ENCODE assay signal across 20 cellular contexts in the genomic region with DNA sequence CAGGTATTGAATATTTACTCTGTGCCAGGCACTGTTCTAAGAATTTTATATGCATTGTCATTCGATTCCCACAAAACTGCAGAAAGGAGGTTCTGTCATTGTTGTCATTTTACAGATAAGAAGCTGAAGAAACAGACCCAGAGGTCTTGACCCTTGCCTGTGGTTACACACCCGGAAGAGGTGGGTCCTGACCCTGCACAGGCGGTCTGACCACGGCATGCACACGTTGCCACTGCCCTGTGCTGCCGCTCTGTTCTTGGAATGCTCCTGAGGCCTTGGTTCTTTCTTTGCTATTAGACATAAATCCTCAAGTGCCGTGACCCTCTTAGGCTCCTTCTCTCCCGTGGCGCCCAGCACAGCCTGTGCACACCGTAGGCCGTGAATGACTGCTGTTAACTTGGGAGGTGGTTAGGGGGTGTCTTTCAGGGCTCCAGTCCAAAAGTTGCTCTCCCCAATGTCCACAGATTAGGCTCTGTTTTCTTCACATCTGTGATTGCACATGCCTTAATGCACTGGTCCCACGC.
A peak's percentile ranks its signal among the peaks of the same experiment; 100 is the strongest.
DNase-seq lines count a peak whose midpoint lies in the region; ATAC-seq, FAIRE-seq and TF ChIP-seq lines count a peak whose summit lies in the region.
"Had no signal": no experiment of that assay in that cellular context is flagged by ENCODE, and none has a peak within 500 bp of the region (broad histone marks: within the 10 kb centered on the region; RNA-seq: fewer than 3 reads in every experiment).

No MANE protein-coding gene starts in this region.

- FAIRE-seq in urothelium cell line (lab: Jason Lieb, UNC) = no peak

- H3K4me1 ChIP-seq in KMS-11 (ENCODE audit: low read depth, poor library complexity, severe bottlenecking) = peaks cover 64% of the 10 kb centered on the region
- H3K4me1 ChIP-seq in mesenchymal stem cell (ENCODE audit: control insufficient read depth, insufficient read depth, low read depth, low read length) = peaks cover 30% of the 10 kb centered on the region

- no peaks in the 10 kb centered on the region for H3K79me1 ChIP-seq in mesenchymal stem cell (replicated peaks; ENCODE audit: low read length, poor library complexity, severe bottlenecking)

- H3K4me2 ChIP-seq in KMS-11 (peak overlapping the region; percentile 77), mesenchymal stem cell (ENCODE audit: low read length, poor library complexity, severe bottlenecking) (no peak overlapping the region)
- H3K4me2 ChIP-seq: hepatocyte had no signal

- H2BK120ac ChIP-seq in mesenchymal stem cell (ENCODE audit: low read depth, low read length) = no peak overlapping the region

- H3K27me3 ChIP-seq in KMS-11 (ENCODE audit: insufficient read depth, low read depth) = no peaks in the 10 kb centered on the region
- H3K27me3 ChIP-seq in mesenchymal stem cell (ENCODE audit: control insufficient read depth in 1 of 2, insufficient read depth in 1 of 2, low read length in 2 of 2) = no peaks in the 10 kb centered on the region
- H3K27me3 ChIP-seq: colonic mucosa, esophagus muscularis mucosa, hepatocyte, upper lobe of left lung had no signal

- H3K79me2 ChIP-seq in KMS-11 (ENCODE audit: insufficient read depth, low read depth) = no peaks in the 10 kb centered on the region
- H3K79me2 ChIP-seq: hepatocyte had no signal

- TF ChIP-seq CTCF in Calu3 (IDR thresholded peaks at IDR 0.05; ENCODE audit: unreplicated experiment) (no peak), KMS-11 (conservative IDR thresholded peaks at IDR 0.05; ENCODE audit: low read depth, low read length) (no peak)

- H3K27ac ChIP-seq in KMS-11 = peak overlapping the region; percentile 32; the same call in 1 of the 2 replicates
- no peak overlapping the region for H3K27ac ChIP-seq in mesenchymal stem cell (ENCODE audit: low read length, poor library complexity, severe bottlenecking)
- H3K27ac ChIP-seq: colonic mucosa, esophagus muscularis mucosa, hepatocyte, HL-60, upper lobe of left lung had no signal

- peak overlapping the region in 1 of 2 experiments; percentile 57 for H3K4ac ChIP-seq in mesenchymal stem cell (ENCODE audit: low read depth in 1 of 2, low read length in 2 of 2)

- ATAC-seq in T-helper 17 cell = no peak
- ATAC-seq in GM18868 (IDR thresholded peaks at IDR 0.05; ENCODE audit: unreplicated experiment) = no peak
- ATAC-seq in activated CD8-positive, alpha-beta T cell treated with anti-CD3 and anti-CD28 coated beads, Interleukin-2, amount 10 ng/mL, durations not matched to agents 7 days and 5 days = no peak
- ATAC-seq: naive thymus-derived CD8-positive, alpha-beta T cell; right cardiac atrium had no signal

- no peaks in the 10 kb centered on the region for H3K36me3 ChIP-seq in KMS-11 (ENCODE audit: insufficient read depth)
- peaks cover 0 to 3% of the 10 kb centered on the region in 2 experiments for H3K36me3 ChIP-seq in mesenchymal stem cell (ENCODE audit: control insufficient read depth in 1 of 2, insufficient read depth in 2 of 2, low read depth in 1 of 2, low read length in 2 of 2)
- H3K36me3 ChIP-seq: colonic mucosa, esophagus muscularis mucosa, upper lobe of left lung had no signal

- H3K9ac ChIP-seq in KMS-11 (no peak overlapping the region; the same call in 1 of the 2 replicates), mesenchymal stem cell (ENCODE audit: low read length) (no peak overlapping the region)

- POLR2A ChIA-PET in activated CD8-positive, alpha-beta T cell treated with anti-CD3 and anti-CD28 coated beads, Interleukin-2, amount 10 ng/mL, durations not matched to agents 7 days and 5 days (lab: Charles Lee) = no interaction called here

- H3K4me3 Mint-ChIP-seq in Calu3 (ENCODE audit: low read depth, unreplicated experiment) (no peak overlapping the region), T-helper 17 cell (no peak overlapping the region)
- H3K4me3 Mint-ChIP-seq in activated CD8-positive, alpha-beta T cell treated with anti-CD3 and anti-CD28 coated beads, Interleukin-2, amount 10 ng/mL, durations not matched to agents 7 days and 5 days = no peak overlapping the region

- peak overlapping the region; percentile 47 to 57 for H2BK12ac ChIP-seq in mesenchymal stem cell (ENCODE audit: low read length in 2 of 2)

- H3K36me3 Mint-ChIP-seq in Calu3 (ENCODE audit: insufficient read depth, unreplicated experiment) (peaks cover 20% of the 10 kb centered on the region), T-helper 17 cell (ENCODE audit: low read depth) (peaks cover 3% of the 10 kb centered on the region)
- H3K36me3 Mint-ChIP-seq in activated CD8-positive, alpha-beta T cell treated with anti-CD3 and anti-CD28 coated beads, Interleukin-2, amount 10 ng/mL, durations not matched to agents 7 days and 5 days (ENCODE audit: low read depth) = peaks cover 14% of the 10 kb centered on the region

- H3K9me3 Mint-ChIP-seq in Calu3 (ENCODE audit: low read depth, unreplicated experiment) = no peaks in the 10 kb centered on the region
- H3K9me3 Mint-ChIP-seq in activated CD8-positive, alpha-beta T cell treated with anti-CD3 and anti-CD28 coated beads, Interleukin-2, amount 10 ng/mL, durations not matched to agents 7 days and 5 days (ENCODE audit: insufficient read depth) = no peaks in the 10 kb centered on the region

- no peak overlapping the region for H2AFZ ChIP-seq in KMS-11 (ENCODE audit: low read depth)
- no peak overlapping the region for H2AFZ ChIP-seq in mesenchymal stem cell (ENCODE audit: low read depth, low read length)
- H2AFZ ChIP-seq: hepatocyte had no signal

- no peak overlapping the region for H4K91ac ChIP-seq in mesenchymal stem cell (ENCODE audit: low read length)

- DNase-seq in Calu3 = peak; percentile 57
- no peak for DNase-seq in T-helper 17 cell
- DNase-seq in mesenchymal stem cell = peak; percentile 53
- DNase-seq in HPDE6-E6E7 (ENCODE audit: extremely low spot score) = no peak
- DNase-seq in activated CD8-positive, alpha-beta T cell treated with anti-CD3 and anti-CD28 coated beads, Interleukin-2, amount 10 ng/mL, durations not matched to agents 7 days and 5 days = no peak
- DNase-seq in urothelium cell line (ENCODE audit: low spot score) = no peak
- DNase-seq: AML-193; amygdala; colonic mucosa; EL; H7; naive thymus-derived CD8-positive, alpha-beta T cell; right cardiac atrium; stimulated activated CD4-positive, alpha-beta T cell treated with anti-CD3 and anti-CD28 coated beads, Interleukin-2, amount 100 ng/mL, for 48 hours; upper lobe of left lung had no signal

- WGBS in mesenchymal stem cell = 17% methylated on average over 12 of the region's 12 CpGs

- H3K9me3 ChIP-seq in T-helper 17 cell (ENCODE audit: control insufficient read depth, low read length, poor library complexity, severe bottlenecking) = no peaks in the 10 kb centered on the region
- H3K9me3 ChIP-seq in mesenchymal stem cell (ENCODE audit: control insufficient read depth, low read length) = no peaks in the 10 kb centered on the region
- H3K9me3 ChIP-seq: colonic mucosa, esophagus muscularis mucosa, upper lobe of left lung had no signal

- H3K23ac ChIP-seq in mesenchymal stem cell (ENCODE audit: low read length in 2 of 2) = no peak overlapping the region

- intact Hi-C loops in Calu3 (cut with micrococcal nuclease; ENCODE audit: unreplicated experiment) = no loop called here

- no peak overlapping the region for H2AK5ac ChIP-seq in mesenchymal stem cell (ENCODE audit: low read length, severe bottlenecking)

- peak overlapping the region in 1 of 2 experiments; percentile 69 for H3K14ac ChIP-seq in mesenchymal stem cell (ENCODE audit: low read length in 2 of 2)

- H3K4me3 ChIP-seq in KMS-11 (IDR thresholded peaks at IDR 0.05; ENCODE audit: insufficient read depth, low read depth, low read length) = peak overlapping the region; percentile 66
- no peak overlapping the region for H3K4me3 ChIP-seq in mesenchymal stem cell (ENCODE audit: insufficient read depth in 1 of 2, low read depth in 1 of 2, low read length in 2 of 2)
- H3K4me3 ChIP-seq: colonic mucosa, esophagus muscularis mucosa, hepatocyte, upper lobe of left lung had no signal

- H3K27me3 Mint-ChIP-seq in Calu3 (ENCODE audit: unreplicated experiment) (no peaks in the 10 kb centered on the region), T-helper 17 cell (no peaks in the 10 kb centered on the region)
- peaks cover 13% of the 10 kb centered on the region for H3K27me3 Mint-ChIP-seq in activated CD8-positive, alpha-beta T cell treated with anti-CD3 and anti-CD28 coated beads, Interleukin-2, amount 10 ng/mL, durations not matched to agents 7 days and 5 days (ENCODE audit: low read depth)

- CTCF ChIA-PET in Calu3 (lab: Charles Lee) = no interaction called here
- CTCF ChIA-PET in activated CD8-positive, alpha-beta T cell treated with anti-CD3 and anti-CD28 coated beads, Interleukin-2, amount 10 ng/mL, durations not matched to agents 7 days and 5 days (lab: Charles Lee) = no interaction called here

- H2BK5ac ChIP-seq in mesenchymal stem cell (ENCODE audit: low read depth, low read length, poor library complexity, severe bottlenecking) = no peak overlapping the region

- no peak overlapping the region for H2BK15ac ChIP-seq in mesenchymal stem cell (ENCODE audit: low read depth, poor library complexity, severe bottlenecking)

- no peak overlapping the region for H4K8ac ChIP-seq in mesenchymal stem cell (ENCODE audit: low read length)

- H3K27ac Mint-ChIP-seq in Calu3 (ENCODE audit: unreplicated experiment) (peak overlapping the region; percentile 50), T-helper 17 cell (peak overlapping the region; percentile 86)
- H3K27ac Mint-ChIP-seq in activated CD8-positive, alpha-beta T cell treated with anti-CD3 and anti-CD28 coated beads, Interleukin-2, amount 10 ng/mL, durations not matched to agents 7 days and 5 days = no peak overlapping the region

- H4K20me1 ChIP-seq in KMS-11 (ENCODE audit: insufficient read depth) = no peaks in the 10 kb centered on the region

- H3K4me1 Mint-ChIP-seq in Calu3 (ENCODE audit: low read depth, unreplicated experiment) = peaks cover 42% of the 10 kb centered on the region
- peaks cover 33% of the 10 kb centered on the region for H3K4me1 Mint-ChIP-seq in T-helper 17 cell
- peaks cover 54% of the 10 kb centered on the region for H3K4me1 Mint-ChIP-seq in activated CD8-positive, alpha-beta T cell treated with anti-CD3 and anti-CD28 coated beads, Interleukin-2, amount 10 ng/mL, durations not matched to agents 7 days and 5 days (ENCODE audit: low read depth)

- H3K18ac ChIP-seq in mesenchymal stem cell (ENCODE audit: low read depth in 1 of 2, low read length in 2 of 2) = peak overlapping the region in 1 of 2 experiments; percentile 19

- no TSS peak for BruUV-seq in Calu3 (replicated peaks; lab: Mats Ljungman, UMichigan)

Comparison
In these comparisons a context has a peak if more than half of its experiments do, and no peak if none do; other contexts are left out.
1. DNase-seq: peak in Calu3 (single experiment) and mesenchymal stem cell (single experiment); none in T-helper 17 cell (0 of 3), HPDE6-E6E7 (single experiment), activated CD8-positive, alpha-beta T cell treated with anti-CD3 and anti-CD28 coated beads, Interleukin-2, amount 10 ng/mL, durations not matched to agents 7 days and 5 days (single experiment) and urothelium cell line (single experiment).